In genomic region chr5:168803541-168803940, GRCh38 we compare ENCODE assay signal across 29 cellular contexts.
"Had no signal": no experiment of that assay in that cellular context is flagged by ENCODE, and none has a peak within 500 bp of the region (broad histone marks: within the 10 kb centered on the region; RNA-seq: fewer than 3 reads in every experiment).

No MANE protein-coding gene starts in this region.

- DNase-seq: colonic mucosa; effector CD8-positive, alpha-beta T cell; endodermal cell; foreskin fibroblast; heart left ventricle; kidney; left cardiac atrium; left lung; mesenchymal stem cell; mucosa of descending colon; naive B cell; pancreas; right lobe of liver; small intestine; stimulated activated CD4-positive, alpha-beta T cell treated with anti-CD3 and anti-CD28 coated beads, Interleukin-15, amount 100 ng/mL, for 24 hours; stimulated activated CD4-positive, alpha-beta T cell treated with anti-CD3 and anti-CD28 coated beads, Interleukin-2, amount 100 ng/mL, for 48 hours; stimulated activated naive B cell treated with anti-CD40 and anti-IgM and Interleukin-4, amounts not matched to agents 10 μg/mL and 1 μg/mL and 100 μg/mL, for 72 hours; testis; tibial artery had no signal

- H3K9me3 Mint-ChIP-seq: dendritic cell treated with granulocyte-macrophage colony-stimulating factor and Interleukin-4, amounts not matched to agents 40 ng/mL and 50 ng/mL, for 4 days; endodermal cell; mesothelial cell of epicardium; natural killer cell treated with Interleukin-12 subunit alpha and Interleukin-12 subunit beta and Interleukin-15 and Interleukin-18, amount 100 ng/mL, for 72 hours; neural crest cell; stimulated activated naive B cell treated with anti-CD40 and anti-IgM and Interleukin-4, amounts not matched to agents 10 μg/mL and 1 μg/mL and 100 μg/mL, for 72 hours had no signal

- H3K36me3 ChIP-seq: colonic mucosa, left lung, neutrophil, pancreas, right lobe of liver, vagina had no signal

- H3K4me1 Mint-ChIP-seq: mesothelial cell of epicardium; naive B cell; stimulated activated naive B cell treated with anti-CD40 and anti-IgM and Interleukin-4, amounts not matched to agents 10 μg/mL and 1 μg/mL and 100 μg/mL, for 72 hours had no signal

- ATAC-seq: esophagus mucosa; gastroesophageal sphincter; heart left ventricle; left cardiac atrium; left lung; mucosa of descending colon; natural killer cell treated with Interleukin-12 subunit alpha and Interleukin-12 subunit beta and Interleukin-15 and Interleukin-18, amount 100 ng/mL, for 72 hours; pancreas; right lobe of liver; stimulated activated naive B cell treated with anti-CD40 and anti-IgM and Interleukin-4, amounts not matched to agents 10 μg/mL and 1 μg/mL and 100 μg/mL, for 72 hours had no signal

- H3K27me3 ChIP-seq: colonic mucosa, gastroesophageal sphincter, heart left ventricle, hepatocyte, pancreas, right lobe of liver, testis, tibial artery, vagina had no signal

- H3K9me3 ChIP-seq: colonic mucosa, gastroesophageal sphincter, heart left ventricle, left lung, mucosa of descending colon, neutrophil, pancreas, right lobe of liver, testis, tibial artery, vagina had no signal

- H3K4me3 Mint-ChIP-seq: dendritic cell treated with granulocyte-macrophage colony-stimulating factor and Interleukin-4, amounts not matched to agents 40 ng/mL and 50 ng/mL, for 4 days; endodermal cell; mesothelial cell of epicardium; naive B cell; natural killer cell treated with Interleukin-12 subunit alpha and Interleukin-12 subunit beta and Interleukin-15 and Interleukin-18, amount 100 ng/mL, for 72 hours; neural crest cell; stimulated activated naive B cell treated with anti-CD40 and anti-IgM and Interleukin-4, amounts not matched to agents 10 μg/mL and 1 μg/mL and 100 μg/mL, for 72 hours had no signal

- H3K27ac ChIP-seq: colonic mucosa, epithelial cell of prostate, gastroesophageal sphincter, heart left ventricle, hepatocyte, left lung, neutrophil, pancreas, right lobe of liver, testis, tibial artery, vagina had no signal

- H3K4me3 ChIP-seq: colonic mucosa, gastroesophageal sphincter, heart left ventricle, hepatocyte, left lung, mucosa of descending colon, pancreas, right lobe of liver, testis, tibial artery, vagina had no signal

- H3K4me1 ChIP-seq: colonic mucosa, gastroesophageal sphincter, heart left ventricle, left lung, pancreas, right lobe of liver, testis, vagina had no signal

- H3K27ac Mint-ChIP-seq: dendritic cell treated with granulocyte-macrophage colony-stimulating factor and Interleukin-4, amounts not matched to agents 40 ng/mL and 50 ng/mL, for 4 days; endodermal cell; mesothelial cell of epicardium; naive B cell; natural killer cell treated with Interleukin-12 subunit alpha and Interleukin-12 subunit beta and Interleukin-15 and Interleukin-18, amount 100 ng/mL, for 72 hours; stimulated activated naive B cell treated with anti-CD40 and anti-IgM and Interleukin-4, amounts not matched to agents 10 μg/mL and 1 μg/mL and 100 μg/mL, for 72 hours had no signal

- H3K36me3 Mint-ChIP-seq: naive B cell; natural killer cell treated with Interleukin-12 subunit alpha and Interleukin-12 subunit beta and Interleukin-15 and Interleukin-18, amount 100 ng/mL, for 72 hours; stimulated activated naive B cell treated with anti-CD40 and anti-IgM and Interleukin-4, amounts not matched to agents 10 μg/mL and 1 μg/mL and 100 μg/mL, for 72 hours had no signal
